Comparison of ENCODE assay signal across 8 cellular contexts in the genomic region with DNA sequence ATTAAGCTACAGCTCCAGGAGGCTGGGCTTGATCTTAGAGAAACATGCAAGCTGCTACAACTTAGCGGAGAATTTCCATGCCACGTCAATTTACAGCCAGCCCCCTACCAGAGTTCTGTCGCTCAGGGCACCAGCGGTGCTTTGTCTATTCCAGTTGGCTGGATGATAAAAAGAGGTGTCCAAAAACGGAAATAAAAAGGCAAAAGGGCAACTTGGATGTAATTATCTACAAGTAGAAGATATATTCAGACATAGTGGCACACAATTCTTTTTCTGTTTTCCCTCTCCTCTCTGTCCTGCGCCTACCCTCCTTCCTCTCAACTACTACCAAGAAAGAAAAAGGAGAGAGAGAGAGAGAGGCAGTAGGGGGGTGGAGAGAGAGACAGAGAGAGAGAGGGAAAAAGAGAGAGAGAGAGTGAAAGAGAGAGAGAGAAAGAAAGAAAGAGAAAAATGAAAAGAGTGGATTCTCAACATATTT. TPM values are rescaled to one million over a fixed set of nuclear protein-coding genes. Genes with fewer than 3 reads are reported as not detected.
DNase-seq lines count a peak whose midpoint lies in the region; ATAC-seq and TF ChIP-seq lines count a peak whose summit lies in the region.
"Had no signal": no experiment of that assay in that cellular context is flagged by ENCODE, and none has a peak within 500 bp of the region (broad histone marks: within the 10 kb centered on the region; RNA-seq: fewer than 3 reads in every experiment).

No MANE protein-coding gene starts in this region.

- no peak for TF ChIP-seq POLR2A in Peyer's patch (IDR thresholded peaks at IDR 0.05)

- H3K9me3 Mint-ChIP-seq in type B pancreatic cell: peaks cover 4% of the 10 kb centered on the region
- H3K9me3 Mint-ChIP-seq: activated naive CD4-positive, alpha-beta T cell treated with anti-CD3 and anti-CD28 coated beads, Interleukin-2, amount 10 ng/mL, durations not matched to agents 7 days and 5 days had no signal

- no peak for TF ChIP-seq CTCF in Peyer's patch (IDR thresholded peaks at IDR 0.05)
- TF ChIP-seq CTCF in fibroblast of lung (conservative IDR thresholded peaks at IDR 0.05 in 1 of 2, IDR thresholded peaks at IDR 0.05 in 1 of 2; ENCODE audit: low read depth in 1 of 2, low read length in 2 of 2): no peak
- no peak for TF ChIP-seq CTCF in type B pancreatic cell (conservative IDR thresholded peaks at IDR 0.05)

- ATAC-seq in HG03045 (IDR thresholded peaks at IDR 0.05; ENCODE audit: unreplicated experiment) (no peak), GM18868 (IDR thresholded peaks at IDR 0.05; ENCODE audit: unreplicated experiment) (no peak)

- no peaks in the 10 kb centered on the region for H3K27me3 ChIP-seq in Peyer's patch
- H3K27me3 ChIP-seq in fibroblast of lung (ENCODE audit: control insufficient read depth, insufficient read depth, low read length): no peaks in the 10 kb centered on the region
- no peaks in the 10 kb centered on the region for H3K27me3 ChIP-seq in muscle layer of duodenum (ENCODE audit: low read depth, low read length)

- H3K4me2 ChIP-seq in fibroblast of lung (ENCODE audit: extremely low read depth, insufficient read depth, low read length): peak overlapping the region; percentile 76

- no peaks in the 10 kb centered on the region for H3K36me3 ChIP-seq in Peyer's patch
- H3K36me3 ChIP-seq in fibroblast of lung (ENCODE audit: control insufficient read depth, insufficient read depth, low read length): no peaks in the 10 kb centered on the region
- no peaks in the 10 kb centered on the region for H3K36me3 ChIP-seq in muscle layer of duodenum (ENCODE audit: control insufficient read depth in 1 of 2, insufficient read depth in 2 of 2, low read length in 2 of 2)

- no peak overlapping the region for H3K9ac ChIP-seq in fibroblast of lung (ENCODE audit: insufficient read depth, low read length)

- DNase-seq in Peyer's patch: no peak
- DNase-seq in fibroblast of lung (ENCODE audit: low read depth in 2 of 2): peak; percentile 85 to 88
- DNase-seq in type B pancreatic cell (ENCODE audit: extremely low spot score, unreplicated experiment): no peak
- DNase-seq in COR-L47 (lab: John Stamatoyannopoulos, UW): no peak
- DNase-seq: activated naive CD4-positive, alpha-beta T cell treated with anti-CD3 and anti-CD28 coated beads, Interleukin-2, amount 10 ng/mL, durations not matched to agents 7 days and 5 days had no signal

- peaks cover 4% of the 10 kb centered on the region for H3K27me3 Mint-ChIP-seq in type B pancreatic cell

- no peaks in the 10 kb centered on the region for H3K79me2 ChIP-seq in fibroblast of lung (ENCODE audit: control insufficient read depth, insufficient read depth, low read length)

- no peaks in the 10 kb centered on the region for H4K20me1 ChIP-seq in fibroblast of lung (ENCODE audit: control insufficient read depth, extremely low read depth, insufficient read depth, low read length)

- H3K4me3 ChIP-seq in Peyer's patch (peak overlapping the region in 2 of 4 donors; percentile 9 to 37), fibroblast of lung (replicated peaks in 1 of 4; ENCODE audit: control extremely low read depth in 1 of 4, insufficient read depth in 1 of 4, low read depth in 3 of 4, low read length in 4 of 4) (peak overlapping the region; percentile 45 to 71 (median 58)), muscle layer of duodenum (ENCODE audit: low read depth in 1 of 2, low read length in 2 of 2) (peak overlapping the region; percentile 61 to 62)

- H3K9me3 ChIP-seq in Peyer's patch (no peaks in the 10 kb centered on the region), fibroblast of lung (ENCODE audit: control insufficient read depth, insufficient read depth, low read depth, low read length) (no peaks in the 10 kb centered on the region), muscle layer of duodenum (ENCODE audit: control insufficient read depth in 1 of 2, low read length in 2 of 2) (no peaks in the 10 kb centered on the region)

- H3K27ac Mint-ChIP-seq in type B pancreatic cell: peak overlapping the region; percentile 37
- H3K27ac Mint-ChIP-seq: activated naive CD4-positive, alpha-beta T cell treated with anti-CD3 and anti-CD28 coated beads, Interleukin-2, amount 10 ng/mL, durations not matched to agents 7 days and 5 days had no signal

- peak overlapping the region; percentile 92 for H2AFZ ChIP-seq in fibroblast of lung (ENCODE audit: low read length)

- peaks cover 5% of the 10 kb centered on the region for H3K4me1 Mint-ChIP-seq in type B pancreatic cell (ENCODE audit: unreplicated experiment)
- H3K4me1 Mint-ChIP-seq: activated naive CD4-positive, alpha-beta T cell treated with anti-CD3 and anti-CD28 coated beads, Interleukin-2, amount 10 ng/mL, durations not matched to agents 7 days and 5 days had no signal

- H3K36me3 Mint-ChIP-seq in type B pancreatic cell: peaks cover 10% of the 10 kb centered on the region
- H3K36me3 Mint-ChIP-seq: activated naive CD4-positive, alpha-beta T cell treated with anti-CD3 and anti-CD28 coated beads, Interleukin-2, amount 10 ng/mL, durations not matched to agents 7 days and 5 days had no signal

- H3K27ac ChIP-seq in Peyer's patch (peak overlapping the region in 3 of 4 donors; percentile 26 to 74 (median 45)), fibroblast of lung (ENCODE audit: insufficient read depth, low read length) (peak overlapping the region; percentile 55), muscle layer of duodenum (ENCODE audit: low read length) (peak overlapping the region; percentile 75)

- H3K4me3 Mint-ChIP-seq in type B pancreatic cell: peak overlapping the region; percentile 84
- H3K4me3 Mint-ChIP-seq: activated naive CD4-positive, alpha-beta T cell treated with anti-CD3 and anti-CD28 coated beads, Interleukin-2, amount 10 ng/mL, durations not matched to agents 7 days and 5 days had no signal

- H3K4me1 ChIP-seq in Peyer's patch: no peaks in the 10 kb centered on the region
- H3K4me1 ChIP-seq in fibroblast of lung (ENCODE audit: control insufficient read depth, extremely low read depth, insufficient read depth, low read length): no peaks in the 10 kb centered on the region
- peaks cover 0 to 3% of the 10 kb centered on the region in 2 donors for H3K4me1 ChIP-seq in muscle layer of duodenum (ENCODE audit: control insufficient read depth in 1 of 2, insufficient read depth in 2 of 2, low read length in 2 of 2)

RNA-seq across cellular contexts. Expression of a gene that starts 0.4 kb away (rescaled TPM):
- total RNA-seq in Peyer's patch (1 to 10 TPM in 3 of 4 donors, under 1 TPM in 1; 0.47 to 9.9 (median 1.2) TPM), fibroblast of lung (6.9 and 10.2 TPM in 2 replicates), type B pancreatic cell (ENCODE audit: low replicate concordance) (0.07 and 14.9 TPM in 2 replicates)
- 0.73 and 0.95 TPM in 2 replicates for polyA plus RNA-seq in fibroblast of lung
- polyA plus RNA-seq in fibroblast of lung (2012): 0.24 and 1.1 TPM in 2 replicates
- polyA minus RNA-seq in fibroblast of lung (ENCODE audit: low replicate concordance): 0.15 and 2.1 TPM in 2 replicates

RNA-seq across cellular contexts. Expression of a gene that starts 29.4 kb away (rescaled TPM):
- 10 to 100 TPM in 1 of 4 donors, 1 to 10 TPM in 3; 5.8 to 13.4 (median 8.1) TPM for total RNA-seq in Peyer's patch
- 3.3 TPM in 2 replicates for total RNA-seq in fibroblast of lung
- 1.5 and 3.3 TPM in 2 replicates for polyA plus RNA-seq in fibroblast of lung
- 1.4 and 3.1 TPM in 2 replicates for polyA plus RNA-seq in fibroblast of lung (2012)
- 1.3 and 7.0 TPM in 2 replicates for polyA minus RNA-seq in fibroblast of lung (ENCODE audit: low replicate concordance)
- 10.3 and 10.4 TPM in 2 replicates for total RNA-seq in type B pancreatic cell (ENCODE audit: low replicate concordance)

Comparison
In these comparisons a context has a peak if more than half of its experiments do, and no peak if none do; other contexts are left out.
1. DNase-seq: peak in fibroblast of lung (2 of 2); none in Peyer's patch (0 of 3), type B pancreatic cell (single experiment) and COR-L47 (single experiment).
2. Peak in every context shown above with its lines, with median percentiles within 50 percentile points of each other: H3K27ac ChIP-seq.